Comparison of ENCODE assay signal across 19 cellular contexts in the genomic region with DNA sequence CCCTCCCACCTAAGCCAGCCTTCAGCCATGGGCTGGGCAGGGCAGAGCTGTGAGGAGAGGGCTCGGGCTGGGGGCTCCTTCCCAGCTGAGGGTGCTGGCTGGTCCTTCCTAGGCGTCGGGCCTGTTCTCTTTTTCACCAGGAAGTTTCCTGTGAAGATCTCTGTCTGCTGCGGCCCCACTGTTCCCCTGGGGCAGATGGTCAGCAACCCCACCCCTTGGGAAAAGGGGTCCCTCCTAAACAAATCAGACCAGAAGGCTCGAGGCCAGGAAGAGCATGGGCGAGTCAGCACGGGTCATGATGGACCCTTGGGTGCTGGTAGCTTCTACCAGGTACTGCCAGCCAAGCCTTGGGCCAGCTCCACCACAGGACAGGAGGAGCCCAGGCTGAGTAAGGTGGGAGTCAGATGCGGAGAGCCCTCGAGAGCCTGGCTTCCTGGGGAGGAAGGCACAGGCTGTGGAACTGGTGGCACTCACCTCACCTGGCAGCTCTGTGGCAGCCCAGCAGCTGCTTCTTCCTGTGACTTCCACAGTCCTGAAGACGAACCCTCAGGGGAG. TPM values are rescaled to one million over a fixed set of nuclear protein-coding genes. Genes with fewer than 3 reads are reported as not detected.
"Had no signal": no experiment of that assay in that cellular context is flagged by ENCODE, and none has a peak within 500 bp of the region (broad histone marks: within the 10 kb centered on the region; RNA-seq: fewer than 3 reads in every experiment).

No MANE protein-coding gene starts in this region.

- H3K36me3 ChIP-seq: gastrocnemius medialis, neutrophil, spleen, tibial artery, upper lobe of left lung, uterus had no signal

- H3K4me3 ChIP-seq: gastrocnemius medialis, spleen, tibial artery, upper lobe of left lung, uterus had no signal

- ATAC-seq: esophagus mucosa; gastrocnemius medialis; left colon; left ventricle myocardium superior; naive thymus-derived CD4-positive, alpha-beta T cell; sciatic nerve; stimulated activated memory B cell treated with anti-CD40 and anti-IgM and Interleukin-4, amounts not matched to agents 10 μg/mL and 1 μg/mL and 100 μg/mL, for 72 hours had no signal

- H3K27ac ChIP-seq: gastrocnemius medialis, neutrophil, spleen, tibial artery, upper lobe of left lung, uterus had no signal

- DNase-seq: cortex of kidney; effector memory CD4-positive, alpha-beta T cell; gastrocnemius medialis; left colon; left ventricle myocardium superior; mesendoderm; naive thymus-derived CD4-positive, alpha-beta T cell; nephron progenitor cell; spleen; stimulated activated CD4-positive, alpha-beta T cell treated with anti-CD3 and anti-CD28 coated beads, Interleukin-15, amount 100 ng/mL, for 24 hours; stimulated activated CD4-positive, alpha-beta T cell treated with anti-CD3 and anti-CD28 coated beads, Interleukin-1b, Interleukin-23, amount 100 ng/mL, for 48 hours; stimulated activated CD4-positive, alpha-beta T cell treated with anti-CD3 and anti-CD28 coated beads, Interleukin-4, amount 100 ng/mL, for 24 hours; tibial artery; uterus had no signal

- H3K9me3 ChIP-seq: gastrocnemius medialis, neutrophil, tibial artery, upper lobe of left lung, uterus had no signal

- H3K4me1 ChIP-seq: gastrocnemius medialis had no signal

RNA-seq across cellular contexts. Expression of a gene that starts 3.5 kb away (rescaled TPM):
- total RNA-seq: esophagus mucosa had no signal
- polyA plus RNA-seq: naive thymus-derived CD4-positive, alpha-beta T cell had no signal
